Comparison of ENCODE assay signal across 19 cellular contexts in the genomic region with DNA sequence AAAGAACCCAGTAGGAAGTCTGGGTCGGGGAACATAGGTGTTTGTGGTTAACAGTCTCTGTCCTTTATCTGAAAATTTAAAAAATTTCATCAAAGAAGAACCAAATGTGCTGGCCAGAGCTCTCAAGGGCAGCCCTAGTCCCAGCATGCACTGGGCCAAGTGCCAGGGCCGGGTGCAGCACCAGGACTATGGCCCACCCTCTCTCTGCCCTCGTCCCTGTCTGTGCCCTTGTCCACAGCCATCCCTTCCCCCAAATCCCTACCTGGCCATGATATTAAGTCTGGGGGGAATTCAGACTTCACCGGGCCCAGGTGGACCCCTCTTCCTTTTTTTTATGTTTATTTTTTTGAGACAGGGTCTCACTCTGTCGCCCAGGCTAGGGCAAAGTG. TPM values are rescaled to one million over a fixed set of nuclear protein-coding genes. Genes with fewer than 3 reads are reported as not detected.
A peak's percentile ranks its signal among the peaks of the same experiment; 100 is the strongest.
DNase-seq lines count a peak whose midpoint lies in the region; ATAC-seq and TF ChIP-seq lines count a peak whose summit lies in the region.
"Had no signal": no experiment of that assay in that cellular context is flagged by ENCODE, and none has a peak within 500 bp of the region (broad histone marks: within the 10 kb centered on the region; RNA-seq: fewer than 3 reads in every experiment).

No MANE protein-coding gene starts in this region.

- CTCF ChIA-PET in HCT116 (lab: Charles Lee), result interaction anchor here (1.0 to 1.7 kb wide), 5 partner anchors 8 to 244 kb away, joined by 3 to 11 read pairs (median 6); a partner anchor contains a TSS

- BruUV-seq in HCT116 (replicated peaks; lab: Mats Ljungman, UMichigan), result no TSS peak

- DNase-seq in HCT116 (ENCODE audit: low read depth, low spot score) (no peak), RWPE2 (ENCODE audit: low spot score) (no peak), immature natural killer cell (no peak), SHP77 treated with DMSO at 0.1 percent for 48 hours (lab: John Stamatoyannopoulos, UW) (no peak), D341Med (ENCODE audit: low spot score) (no peak)
- DNase-seq: activated CD4-positive, alpha-beta T cell treated with anti-CD3 and anti-CD28 coated beads, Interleukin-2, amount 50 U/mL, for 1 hour; body of pancreas; DND-41; gastrocnemius medialis; NCI-H1417 treated with DMSO at 0.1 percent for 48 hours; posterior cingulate gyrus; stimulated activated CD4-positive, alpha-beta T cell treated with anti-CD3 and anti-CD28 coated beads, Interleukin-1b, Interleukin-23, amount 100 ng/mL, for 48 hours; stimulated activated CD8-positive, alpha-beta memory T cell treated with anti-CD3 and anti-CD28 coated beads, Interleukin-4, amount 100 ng/mL, for 48 hours had no signal

- no peaks in the 10 kb centered on the region for H4K20me1 ChIP-seq in HCT116 (ENCODE audit: insufficient read depth)

- H3K27ac ChIP-seq in HCT116 (ENCODE audit: low read depth, low read length), result no peak overlapping the region
- no peak overlapping the region for H3K27ac ChIP-seq in RWPE2 (ENCODE audit: poor library complexity, severe bottlenecking)
- H3K27ac ChIP-seq: C4-2B had no signal

- H3K9me2 ChIP-seq in HCT116 (ENCODE audit: insufficient read depth), result no peaks in the 10 kb centered on the region

- TF ChIP-seq CTCF in HCT116 (IDR thresholded peaks at IDR 0.05 in 2 of 3, conservative IDR thresholded peaks at IDR 0.05 in 1 of 3; ENCODE audit: borderline replicate concordance in 1 of 3, insufficient read depth in 1 of 3, low read depth in 2 of 3, low read length in 2 of 3), result no peak
- peak; percentile 3 for TF ChIP-seq CTCF in RWPE2 (IDR thresholded peaks at IDR 0.05; ENCODE audit: poor library complexity, severe bottlenecking)

- H3K4me3 Mint-ChIP-seq in immature natural killer cell, result no peak overlapping the region
- H3K4me3 Mint-ChIP-seq in stimulated activated memory B cell treated with anti-CD40 and anti-IgM and Interleukin-4, amounts not matched to agents 10 μg/mL and 1 μg/mL and 100 μg/mL, for 72 hours, result no peak overlapping the region
- H3K4me3 Mint-ChIP-seq: T-helper 2 cell treated with Interferon-gamma antibody and Interleukin-4, amounts not matched to agents 5 μg/mL and 100 μg/mL, for 36 hours had no signal

- RAD21 ChIA-PET in HCT116 (lab: Charles Lee; ENCODE audit: low non-redundant PET in 1 of 2, low total read pairs in 2 of 2, uncharacterized antibody in 2 of 2, unreplicated experiment in 2 of 2), result interaction anchor here in 1 of 2 experiments (0.6 kb wide), 1 partner anchor 234 kb away, joined by 3 read pairs; no protein-coding TSS in a partner anchor

- ATAC-seq in HCT116 (peak; percentile 42), RWPE2 (ENCODE audit: low read depth) (no peak), HG02973 (IDR thresholded peaks at IDR 0.05; ENCODE audit: unreplicated experiment) (no peak), GM21447 (IDR thresholded peaks at IDR 0.05; ENCODE audit: unreplicated experiment) (no peak)
- peak; percentile 5 for ATAC-seq in stimulated activated memory B cell treated with anti-CD40 and anti-IgM and Interleukin-4, amounts not matched to agents 10 μg/mL and 1 μg/mL and 100 μg/mL, for 72 hours
- ATAC-seq: body of pancreas had no signal

- peaks cover 0 to 3% (median 0%) of the 10 kb centered on the region in 3 donors for H3K36me3 Mint-ChIP-seq in immature natural killer cell
- H3K36me3 Mint-ChIP-seq in stimulated activated memory B cell treated with anti-CD40 and anti-IgM and Interleukin-4, amounts not matched to agents 10 μg/mL and 1 μg/mL and 100 μg/mL, for 72 hours, result peaks cover 31% of the 10 kb centered on the region

- intact Hi-C loops in HCT116 (cut with micrococcal nuclease), result no loop called here

- TF ChIP-seq POLR2A in HCT116 (IDR thresholded peaks at IDR 0.05; ENCODE audit: borderline replicate concordance, extremely low read depth, insufficient read depth, insufficient read length), result no peak

- POLR2A ChIA-PET in HCT116 (lab: Charles Lee), result interaction anchor here (0.8 kb wide), 1 partner anchor 14 kb away, joined by 3 read pairs; no protein-coding TSS in a partner anchor

- H3K9ac ChIP-seq in HCT116 (ENCODE audit: low read length), result no peak overlapping the region

- H3K79me2 ChIP-seq in HCT116 (ENCODE audit: insufficient read depth, low read length), result no peaks in the 10 kb centered on the region

- H3K27me3 ChIP-seq in HCT116 (ENCODE audit: insufficient read depth, low read length) (no peaks in the 10 kb centered on the region), RWPE2 (ENCODE audit: insufficient read depth, poor library complexity, severe bottlenecking) (no peaks in the 10 kb centered on the region)
- H3K27me3 ChIP-seq: body of pancreas, gastrocnemius medialis had no signal

- peaks cover 5 to 8% of the 10 kb centered on the region in 2 donors for H3K4me1 Mint-ChIP-seq in immature natural killer cell
- H3K4me1 Mint-ChIP-seq in stimulated activated memory B cell treated with anti-CD40 and anti-IgM and Interleukin-4, amounts not matched to agents 10 μg/mL and 1 μg/mL and 100 μg/mL, for 72 hours, result peaks cover 42% of the 10 kb centered on the region

- H3K27me3 Mint-ChIP-seq in immature natural killer cell (ENCODE audit: low read depth in 3 of 3), result peaks cover 0 to 4% (median 2%) of the 10 kb centered on the region in 3 donors
- H3K27me3 Mint-ChIP-seq in stimulated activated memory B cell treated with anti-CD40 and anti-IgM and Interleukin-4, amounts not matched to agents 10 μg/mL and 1 μg/mL and 100 μg/mL, for 72 hours, result no peaks in the 10 kb centered on the region

- H2AFZ ChIP-seq in HCT116 (ENCODE audit: low read depth, low read length, poor library complexity, severe bottlenecking), result no peak overlapping the region

- no peak for TF ChIP-seq RAD21 in HCT116 (IDR thresholded peaks at IDR 0.05; ENCODE audit: low read depth)

- no peaks in the 10 kb centered on the region for H3K9me3 Mint-ChIP-seq in immature natural killer cell
- H3K9me3 Mint-ChIP-seq in stimulated activated memory B cell treated with anti-CD40 and anti-IgM and Interleukin-4, amounts not matched to agents 10 μg/mL and 1 μg/mL and 100 μg/mL, for 72 hours, result no peaks in the 10 kb centered on the region
- H3K9me3 Mint-ChIP-seq: activated T-helper 2 cell treated with anti-CD3 and anti-CD28 coated beads, Interferon-gamma antibody, Interleukin-2, Interleukin-4, amounts not matched to agents 10 μg/mL and 5 μg/mL and 100 μg/mL, durations not matched to agents 14 hours and 24 hours and 36 hours; T-helper 2 cell treated with Interferon-gamma antibody and Interleukin-4, amounts not matched to agents 5 μg/mL and 100 μg/mL, for 36 hours had no signal

- peaks cover 0 to 2% of the 10 kb centered on the region in 2 experiments; a peak in 1 of 4 replicates for H3K4me1 ChIP-seq in HCT116 (ENCODE audit: control insufficient read depth in 1 of 2, insufficient read depth in 2 of 2, low read length in 2 of 2)
- no peaks in the 10 kb centered on the region for H3K4me1 ChIP-seq in RWPE2 (ENCODE audit: insufficient read depth, poor library complexity, severe bottlenecking)
- H3K4me1 ChIP-seq: body of pancreas, gastrocnemius medialis had no signal

- H3K36me3 ChIP-seq in HCT116 (ENCODE audit: control insufficient read depth in 1 of 2, insufficient read depth in 2 of 2, low read length in 2 of 2) (no peaks in the 10 kb centered on the region), RWPE2 (ENCODE audit: low read depth) (no peaks in the 10 kb centered on the region)
- H3K36me3 ChIP-seq: gastrocnemius medialis had no signal

- H3K9me3 ChIP-seq in HCT116 (ENCODE audit: control insufficient read depth in 1 of 2, insufficient read depth in 1 of 2, low read depth in 1 of 2, low read length in 2 of 2) (no peaks in the 10 kb centered on the region), RWPE2 (ENCODE audit: severe bottlenecking) (no peaks in the 10 kb centered on the region)
- H3K9me3 ChIP-seq: body of pancreas, gastrocnemius medialis had no signal

- H3K4me3 ChIP-seq in HCT116 (replicated peaks in 1 of 2; ENCODE audit: low read depth in 1 of 2, low read length in 2 of 2) (no peak overlapping the region), RWPE2 (ENCODE audit: severe bottlenecking) (no peak overlapping the region)
- H3K4me3 ChIP-seq: body of pancreas, gastrocnemius medialis had no signal

- peak overlapping the region in 4 of 6 donors; percentile 1 to 67 (median 46) for H3K27ac Mint-ChIP-seq in immature natural killer cell
- H3K27ac Mint-ChIP-seq in stimulated activated memory B cell treated with anti-CD40 and anti-IgM and Interleukin-4, amounts not matched to agents 10 μg/mL and 1 μg/mL and 100 μg/mL, for 72 hours, result peak overlapping the region; percentile 90
- H3K27ac Mint-ChIP-seq: activated T-helper 2 cell treated with anti-CD3 and anti-CD28 coated beads, Interferon-gamma antibody, Interleukin-2, Interleukin-4, amounts not matched to agents 10 μg/mL and 5 μg/mL and 100 μg/mL, durations not matched to agents 14 hours and 24 hours and 36 hours; T-helper 2 cell treated with Interferon-gamma antibody and Interleukin-4, amounts not matched to agents 5 μg/mL and 100 μg/mL, for 36 hours had no signal

- H3K4me2 ChIP-seq in HCT116 (ENCODE audit: low read length), result no peak overlapping the region

TF ChIP-seq in HCT116, 20 proteins besides CTCF, POLR2A, EP300 and RAD21 (continues in another document):
- TF ChIP-seq EZH2phosphoT487 (IDR thresholded peaks at IDR 0.05; ENCODE audit: borderline replicate concordance), result no peak
- TF ChIP-seq TCF7L2 (IDR thresholded peaks at IDR 0.05; ENCODE audit: borderline replicate concordance, extremely low read depth, insufficient read depth, insufficient read length), result no peak

RNA-seq across cellular contexts. Expression of a gene that starts 14.3 kb away (rescaled TPM):
- 30.3 TPM for total RNA-seq in HCT116 (2021; ENCODE audit: unreplicated experiment)
- 15.7 and 29.3 TPM in 2 replicates for polyA plus RNA-seq in HCT116 (2012)
- 100 to 1,000 TPM; 166 to 431 (median 274) TPM for polyA plus RNA-seq in immature natural killer cell

Comparison
In these comparisons a context has a peak if more than half of its experiments do, and no peak if none do; other contexts are left out.
1. ATAC-seq: peak in HCT116 (single experiment) and stimulated activated memory B cell treated with anti-CD40 and anti-IgM and Interleukin-4, amounts not matched to agents 10 μg/mL and 1 μg/mL and 100 μg/mL, for 72 hours (single experiment); none in RWPE2 (single experiment), HG02973 (single experiment) and GM21447 (single experiment).